Comparison of ENCODE assay signal across 13 cellular contexts in genomic region chr9:120917285-120917684, GRCh38. TPM values are rescaled to one million over a fixed set of nuclear protein-coding genes. Genes with fewer than 3 reads are reported as not detected.
DNase-seq lines count a peak whose midpoint lies in the region; ATAC-seq and TF ChIP-seq lines count a peak whose summit lies in the region.
"Had no signal": no experiment of that assay in that cellular context is flagged by ENCODE, and none has a peak within 500 bp of the region (broad histone marks: within the 10 kb centered on the region; RNA-seq: fewer than 3 reads in every experiment).

No MANE protein-coding gene starts in this region.

- POLR2A ChIA-PET in IMR-90 (lab: Charles Lee; ENCODE audit: unreplicated experiment): no interaction called here

- no peak overlapping the region for H3K14ac ChIP-seq in IMR-90 (replicated peaks; ENCODE audit: low read depth, low read length)

- dilution Hi-C loops in IMR-90 (cut with HindIII; ENCODE audit: low sequenced_read_pairs, unreplicated experiment): no loop called here

- H3K36me3 ChIP-seq in CD4-positive, CD25-positive, alpha-beta regulatory T cell (ENCODE audit: control insufficient read depth, insufficient read depth, low read length): peaks cover 77% of the 10 kb centered on the region
- peaks cover 2% of the 10 kb centered on the region; the same call in 1 of the 2 replicates for H3K36me3 ChIP-seq in IMR-90 (ENCODE audit: control insufficient read depth, insufficient read depth, low read length)
- H3K36me3 ChIP-seq in ovary: no peaks in the 10 kb centered on the region

- peaks cover 97% of the 10 kb centered on the region for H3K4me1 ChIP-seq in CD4-positive, CD25-positive, alpha-beta regulatory T cell (ENCODE audit: control insufficient read depth, insufficient read depth, low read length, poor library complexity, severe bottlenecking)
- peaks cover 20% of the 10 kb centered on the region for H3K4me1 ChIP-seq in IMR-90 (ENCODE audit: control insufficient read depth, insufficient read depth, low read length)
- peaks cover 7% of the 10 kb centered on the region for H3K4me1 ChIP-seq in ovary (ENCODE audit: insufficient read depth)
- H3K4me1 ChIP-seq: parathyroid adenoma had no signal

- H3K4me3 Mint-ChIP-seq in CD4-positive, CD25-positive, alpha-beta regulatory T cell: peak overlapping the region in 3 of 4 donors; percentile 70 to 99 (median 83)

- no peaks in the 10 kb centered on the region for H3K9me3 Mint-ChIP-seq in CD4-positive, CD25-positive, alpha-beta regulatory T cell

- no peak overlapping the region for H2BK120ac ChIP-seq in IMR-90 (ENCODE audit: low read depth, low read length)

- no peak overlapping the region for H3K4me2 ChIP-seq in IMR-90 (ENCODE audit: low read depth, low read length)

- H3K4me3 ChIP-seq in CD4-positive, CD25-positive, alpha-beta regulatory T cell (ENCODE audit: low read depth, low read length): peak overlapping the region; percentile 96
- H3K4me3 ChIP-seq in IMR-90 (ENCODE audit: insufficient read depth, low read depth, low read length) (no peak overlapping the region), ovary (no peak overlapping the region)

- CTCF ChIA-PET in IMR-90 (lab: Yijun Ruan, JAX): interaction anchor here (0.9 to 1.4 kb wide), 3 partner anchors 20 to 31 kb away, joined by 3 to 5 read pairs (median 4); no protein-coding TSS in a partner anchor

- no peak overlapping the region for H3K56ac ChIP-seq in IMR-90 (ENCODE audit: extremely low read depth, insufficient read depth, low read length)

- no peak overlapping the region for H2BK5ac ChIP-seq in IMR-90 (ENCODE audit: low read depth, low read length, poor library complexity, severe bottlenecking)

- no peak overlapping the region for H4K8ac ChIP-seq in IMR-90 (ENCODE audit: low read depth in 2 of 2, low read length in 2 of 2)

- DNase-seq in CD4-positive, CD25-positive, alpha-beta regulatory T cell: no peak
- DNase-seq in IMR-90: no peak
- DNase-seq in caudate nucleus (lab: John Stamatoyannopoulos, UW): no peak
- no peak for DNase-seq in ovary
- DNase-seq in HPDE6-E6E7 (ENCODE audit: extremely low spot score): no peak
- DNase-seq in ACHN: no peak
- DNase-seq: activated CD4-positive, CD25-positive, alpha-beta regulatory T cell; mesendoderm; NCI-H2227 treated with DMSO at 0.1 percent for 48 hours had no signal

- in situ Hi-C loops in IMR-90 (cut with MboI; ENCODE audit: low sequenced_read_pairs): no loop called here
- in situ Hi-C loops in ACHN (cut with HindIII; ENCODE audit: low pct_ligation_motif_present, low pct_unique_long_range_greater_than_20kb, low sequenced_read_pairs): no loop called here

- TF ChIP-seq POLR2A in IMR-90 (IDR thresholded peaks at IDR 0.05; ENCODE audit: low read depth, low read length) (no peak), ovary (IDR thresholded peaks at IDR 0.05) (no peak)

- H3K23ac ChIP-seq in IMR-90 (ENCODE audit: low read depth, low read length): no peak overlapping the region

- no peak overlapping the region for H2AK9ac ChIP-seq in IMR-90 (replicated peaks; ENCODE audit: low read depth, low read length, poor library complexity)

- no peaks in the 10 kb centered on the region for H3K9me3 ChIP-seq in CD4-positive, CD25-positive, alpha-beta regulatory T cell (ENCODE audit: control insufficient read depth in 2 of 2, low read length in 2 of 2)
- H3K9me3 ChIP-seq in IMR-90 (ENCODE audit: control insufficient read depth, insufficient read depth, low read length) (0 out of 2 replicates have a peak, but pooled peaks cover 2% of the 10 kb centered on the region), ovary (no peaks in the 10 kb centered on the region)
- H3K9me3 ChIP-seq: SK-N-SH had no signal

- H3K36me3 Mint-ChIP-seq in CD4-positive, CD25-positive, alpha-beta regulatory T cell: peaks cover 78% of the 10 kb centered on the region

- H4K20me1 ChIP-seq in IMR-90 (ENCODE audit: insufficient read depth, low read length): no peaks in the 10 kb centered on the region

- no peak overlapping the region for H2BK15ac ChIP-seq in IMR-90 (ENCODE audit: low read depth, low read length)

- H3K9ac ChIP-seq in IMR-90 (ENCODE audit: low read depth, low read length): no peak overlapping the region
- H3K9ac ChIP-seq: parathyroid adenoma, SK-N-SH had no signal

- H3K18ac ChIP-seq in IMR-90 (ENCODE audit: low read depth, low read length): no peak overlapping the region

- H2AFZ ChIP-seq in IMR-90 (replicated peaks; ENCODE audit: low read length, poor library complexity): no peak overlapping the region
- H2AFZ ChIP-seq: parathyroid adenoma had no signal

- TF ChIP-seq RAD21 in IMR-90 (IDR thresholded peaks at IDR 0.05; ENCODE audit: low read length): no peak

- H3K4ac ChIP-seq in IMR-90 (ENCODE audit: low read depth, low read length): no peak overlapping the region

- peak overlapping the region; percentile 99 for H3K27ac ChIP-seq in CD4-positive, CD25-positive, alpha-beta regulatory T cell (ENCODE audit: insufficient read depth, low read length, poor library complexity, severe bottlenecking)
- no peak overlapping the region for H3K27ac ChIP-seq in IMR-90 (ENCODE audit: insufficient read depth, low read length)
- H3K27ac ChIP-seq in caudate nucleus (ENCODE audit: low read depth, low read length): peak overlapping the region; percentile 94
- peak overlapping the region; percentile 25 to 58 for H3K27ac ChIP-seq in ovary
- H3K27ac ChIP-seq: parathyroid adenoma had no signal

- peaks cover 28 to 96% (median 67%) of the 10 kb centered on the region in 4 donors for H3K4me1 Mint-ChIP-seq in CD4-positive, CD25-positive, alpha-beta regulatory T cell

- no peak for ATAC-seq in CD4-positive, CD25-positive, alpha-beta regulatory T cell (ENCODE audit: low read depth in 2 of 2)
- ATAC-seq in IMR-90 (ENCODE audit: low read depth) (no peak), GM19328 (IDR thresholded peaks at IDR 0.05; ENCODE audit: unreplicated experiment) (no peak), GM21529 (IDR thresholded peaks at IDR 0.05; ENCODE audit: unreplicated experiment) (no peak)

- H3K27me3 ChIP-seq in CD4-positive, CD25-positive, alpha-beta regulatory T cell (ENCODE audit: control insufficient read depth, insufficient read depth, low read length): no peaks in the 10 kb centered on the region
- H3K27me3 ChIP-seq in IMR-90 (ENCODE audit: control insufficient read depth, insufficient read depth, low read length) (no peaks in the 10 kb centered on the region), ovary (no peaks in the 10 kb centered on the region)

- no peak for TF ChIP-seq CTCF in IMR-90 (conservative IDR thresholded peaks at IDR 0.05; ENCODE audit: low read depth, low read length)
- no peak for TF ChIP-seq CTCF in ovary (IDR thresholded peaks at IDR 0.05)

- WGBS in IMR-90 (ENCODE audit: extremely low coverage in 2 of 2, insufficient read length in 1 of 2), 2 experiments: no CpG with 5 or more reads among the region's 3 CpGs
- 94 to 98% (median 95%) methylated on average over 3 of the region's 3 CpGs for WGBS in ovary, 3 donors

- peak overlapping the region; percentile 20; the same call in 1 of the 2 replicates for H2BK20ac ChIP-seq in IMR-90 (ENCODE audit: low read depth, low read length)

- H3K27ac Mint-ChIP-seq in CD4-positive, CD25-positive, alpha-beta regulatory T cell: peak overlapping the region; percentile 91 to 100 (median 97)

- H3K79me1 ChIP-seq in IMR-90 (ENCODE audit: low read depth in 1 of 2, low read length in 2 of 2): peaks cover 0 to 17% of the 10 kb centered on the region in 2 experiments; a peak in 2 of 4 replicates

- peaks cover 14% of the 10 kb centered on the region for H3K9me1 ChIP-seq in IMR-90 (ENCODE audit: insufficient read depth, low read length)

- intact Hi-C loops in IMR-90 (cut with micrococcal nuclease): no loop called here
- intact Hi-C loops in ovary (cut with DNase I): no loop called here

- no peak for TF ChIP-seq EP300 in ovary (IDR thresholded peaks at IDR 0.05)

- no peak overlapping the region for H4K91ac ChIP-seq in IMR-90 (ENCODE audit: insufficient read depth, low read depth, low read length)

- no peak overlapping the region for H2AK5ac ChIP-seq in IMR-90 (ENCODE audit: low read depth, low read length)

- BruUV-seq in IMR-90 (replicated peaks; lab: Mats Ljungman, UMichigan): no TSS peak

- no peak overlapping the region for H4K5ac ChIP-seq in IMR-90 (ENCODE audit: low read depth, low read length)

- H3K27me3 Mint-ChIP-seq in CD4-positive, CD25-positive, alpha-beta regulatory T cell: no peaks in the 10 kb centered on the region

TF ChIP-seq in IMR-90, 13 proteins besides CTCF, POLR2A, EP300 and RAD21 (continues in another document):
- TF ChIP-seq CHD1 (IDR thresholded peaks at IDR 0.05; ENCODE audit: low read depth, low read length): no peak
- TF ChIP-seq NFE2L2 (IDR thresholded peaks at IDR 0.05; ENCODE audit: low read depth, low read length): no peak
- no peak for TF ChIP-seq USF2 (IDR thresholded peaks at IDR 0.05; ENCODE audit: low read depth, low read length)
- TF ChIP-seq MXI1 (IDR thresholded peaks at IDR 0.05; ENCODE audit: borderline replicate concordance, low read depth, low read length): no peak
- no peak for TF ChIP-seq BHLHE40 (IDR thresholded peaks at IDR 0.05; ENCODE audit: low read depth, low read length)
- TF ChIP-seq FOS (IDR thresholded peaks at IDR 0.05; ENCODE audit: low read depth, low read length): no peak
- TF ChIP-seq SMC3 (IDR thresholded peaks at IDR 0.05; ENCODE audit: low read depth, low read length): no peak

RNA-seq across cellular contexts. Expression of gene TRAF1, which starts 9.3 kb away (rescaled TPM):
- 167 TPM for total RNA-seq in CD4-positive, CD25-positive, alpha-beta regulatory T cell
- 10 to 100 TPM; 13.5 to 18.7 (median 16.5) TPM for polyA plus RNA-seq in CD4-positive, CD25-positive, alpha-beta regulatory T cell
- total RNA-seq in IMR-90 (2012; rRNA removed) (3.1 and 3.9 TPM in 2 replicates), ovary (1 to 10 TPM; 4.1 to 9.4 (median 5.5) TPM)
- polyA plus RNA-seq in IMR-90 (2012; rRNA removed) (3.7 and 4.1 TPM in 2 replicates), ovary (1 to 10 TPM; 4.4 to 6.2 TPM)
- polyA plus RNA-seq in IMR-90 (2012; cell fraction: cytosol; rRNA removed): 2.0 and 2.9 TPM in 2 replicates
- 5.6 and 6.9 TPM in 2 replicates for polyA plus RNA-seq in IMR-90 (2012; cell fraction: nucleus; rRNA removed; ENCODE audit: low replicate concordance)

RNA-seq across cellular contexts. Expression of gene PHF19, which starts 40.3 kb away (rescaled TPM):
- 149 TPM for total RNA-seq in CD4-positive, CD25-positive, alpha-beta regulatory T cell
- polyA plus RNA-seq in CD4-positive, CD25-positive, alpha-beta regulatory T cell: 10 to 100 TPM; 21.4 to 43.2 (median 31.9) TPM
- total RNA-seq in IMR-90 (2012; rRNA removed): 36.1 and 37.6 TPM in 2 replicates
- polyA plus RNA-seq in IMR-90 (2012; rRNA removed): 55.6 and 56.9 TPM in 2 replicates
- 52.9 and 59.9 TPM in 2 replicates for polyA plus RNA-seq in IMR-90 (2012; cell fraction: cytosol; rRNA removed)
- polyA plus RNA-seq in IMR-90 (2012; cell fraction: nucleus; rRNA removed; ENCODE audit: low replicate concordance): 37.1 and 52.4 TPM in 2 replicates
- 10 to 100 TPM; 16.8 to 56.0 (median 42.8) TPM for total RNA-seq in ovary
- 10 to 100 TPM; 24.1 to 26.6 TPM for polyA plus RNA-seq in ovary

Comparison
In these comparisons a context has a peak if more than half of its experiments do, and no peak if none do; other contexts are left out.
1. RNA of gene TRAF1, which starts 9.3 kb away (total RNA-seq): 167 TPM in CD4-positive, CD25-positive, alpha-beta regulatory T cell (single experiment); 4.1 to 9.4 TPM in ovary and 3.1 to 3.9 TPM in IMR-90; every median in the first group is over 10 times any median in the second.